In the genomic region with DNA sequence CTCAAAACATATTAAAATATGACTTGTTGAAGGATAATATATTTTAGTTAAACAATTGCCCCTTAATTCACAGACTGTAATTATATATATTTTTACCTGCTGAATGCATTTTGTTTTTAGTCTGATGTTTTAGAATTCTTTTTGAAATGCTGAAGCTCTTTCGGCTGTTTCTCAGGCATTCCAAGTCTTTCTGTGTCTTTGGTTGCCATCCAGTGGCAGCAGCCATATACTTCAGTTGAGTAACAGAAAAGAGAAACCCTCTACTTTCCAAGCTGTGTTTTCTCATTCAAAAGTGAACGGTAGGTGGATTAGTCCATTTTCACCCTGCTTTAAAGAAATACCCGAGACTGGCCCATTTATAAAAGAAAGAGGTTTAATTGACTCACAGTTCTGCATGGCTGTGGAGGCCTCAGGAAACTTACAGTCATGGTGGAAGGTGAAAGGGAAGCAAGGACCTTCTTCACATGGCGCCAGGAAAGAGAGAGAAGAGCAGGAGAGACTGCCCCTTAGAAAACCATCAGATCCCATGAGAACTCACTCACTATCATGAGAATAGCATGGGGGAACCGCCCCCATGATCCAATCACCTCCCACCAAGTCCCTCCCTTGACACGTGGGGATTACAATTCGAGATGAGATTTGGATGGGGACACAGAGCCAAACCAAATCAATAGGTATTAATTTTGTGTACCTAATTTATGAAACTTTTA, we compare ENCODE assay signal across 7 cellular contexts.
DNase-seq lines count a peak whose midpoint lies in the region; TF ChIP-seq lines count a peak whose summit lies in the region.
"Not testable (repeated sequence)": the region's sequence is repeated elsewhere in the genome, so short reads cannot be mapped to it uniquely, and the experiment has no call there.

No MANE protein-coding gene starts in this region.

- H3K9me2 ChIP-seq in OCI-LY1 (ENCODE audit: low read depth, low read length): not testable (repeated sequence)

- not testable (repeated sequence) for DNase-seq in GM10266 (ENCODE audit: extremely low spot score); chondrocyte (ENCODE audit: low spot score); neural crest cell (ENCODE audit: low read depth, low spot score)
- DNase-seq in MG63: peak; percentile 5
- peak; percentile 26 for DNase-seq in iPS-NIHi7 (ENCODE audit: extremely low spot score)

- not testable (repeated sequence) for H3K27me3 Mint-ChIP-seq in chondrocyte (ENCODE audit: low read depth); neural crest cell (ENCODE audit: low read depth)

- not testable (repeated sequence) for H3K4me3 Mint-ChIP-seq in chondrocyte (ENCODE audit: unreplicated experiment); neural crest cell

- not testable (repeated sequence) for H3K4me2 ChIP-seq in OCI-LY1 (ENCODE audit: low read length)

- not testable (repeated sequence) for H2AFZ ChIP-seq in OCI-LY1 (ENCODE audit: low read length)

- not testable (repeated sequence) for H3K79me2 ChIP-seq in OCI-LY1 (ENCODE audit: insufficient read depth, low read length)

- H4K20me1 ChIP-seq in OCI-LY1 (ENCODE audit: insufficient read depth, low read length): not testable (repeated sequence)

- H3K9ac ChIP-seq in OCI-LY1 (ENCODE audit: low read length): not testable (repeated sequence)

- not testable (repeated sequence) for H3K36me3 ChIP-seq in MG63; OCI-LY1 (ENCODE audit: insufficient read depth, low read length)

- peak; percentile 28 for TF ChIP-seq CTCF in GM10266 (IDR thresholded peaks at IDR 0.05; ENCODE audit: control insufficient read depth, insufficient read depth, low read depth, missing control alignments)
- TF ChIP-seq CTCF in OCI-LY1 (IDR thresholded peaks at IDR 0.05; ENCODE audit: low read length): peak; percentile 17; the same call in 1 of the 2 replicates
- peak; percentile 70 for TF ChIP-seq CTCF in VCaP (conservative IDR thresholded peaks at IDR 0.05)
- peak; percentile 83 for TF ChIP-seq CTCF in chondrocyte (IDR thresholded peaks at IDR 0.05)
- TF ChIP-seq CTCF in neural crest cell (conservative IDR thresholded peaks at IDR 0.05): peak; percentile 59

- H3K9me3 ChIP-seq in MG63; OCI-LY1 (ENCODE audit: low read length): not testable (repeated sequence)

- not testable (repeated sequence) for H3K27ac ChIP-seq in OCI-LY1 (ENCODE audit: low read depth, low read length, poor library complexity, severe bottlenecking); VCaP

- H3F3A ChIP-seq in OCI-LY1 (ENCODE audit: insufficient read depth, low read length): not testable (repeated sequence)

- not testable (repeated sequence) for H3K27me3 ChIP-seq in MG63; OCI-LY1 (ENCODE audit: insufficient read depth, low read length)

- H3K9me3 Mint-ChIP-seq in chondrocyte (ENCODE audit: low read depth); neural crest cell: not testable (repeated sequence)

- not testable (repeated sequence) for H3K27ac Mint-ChIP-seq in chondrocyte (ENCODE audit: unreplicated experiment); neural crest cell (ENCODE audit: unreplicated experiment)

- H3K4me1 ChIP-seq in OCI-LY1 (ENCODE audit: insufficient read depth, low read length, severe bottlenecking): not testable (repeated sequence)

- not testable (repeated sequence) for H3K4me1 Mint-ChIP-seq in chondrocyte (ENCODE audit: low read depth); neural crest cell

- H3K4me3 ChIP-seq in MG63; OCI-LY1 (ENCODE audit: low read depth, low read length, poor library complexity, severe bottlenecking): not testable (repeated sequence)

- not testable (repeated sequence) for H3K36me3 Mint-ChIP-seq in chondrocyte (ENCODE audit: low read depth); neural crest cell (ENCODE audit: low read depth)

Comparison
In these comparisons a context has a peak if more than half of its experiments do, and no peak if none do; other contexts are left out.
1. CTCF ChIP-seq: peak in every context shown above with its lines; median percentile 83 in chondrocyte; 70 in VCaP; 59 in neural crest cell; 28 in GM10266; 17 in OCI-LY1.